8 cellular contexts compared by ENCODE assay signal in the genomic region with DNA sequence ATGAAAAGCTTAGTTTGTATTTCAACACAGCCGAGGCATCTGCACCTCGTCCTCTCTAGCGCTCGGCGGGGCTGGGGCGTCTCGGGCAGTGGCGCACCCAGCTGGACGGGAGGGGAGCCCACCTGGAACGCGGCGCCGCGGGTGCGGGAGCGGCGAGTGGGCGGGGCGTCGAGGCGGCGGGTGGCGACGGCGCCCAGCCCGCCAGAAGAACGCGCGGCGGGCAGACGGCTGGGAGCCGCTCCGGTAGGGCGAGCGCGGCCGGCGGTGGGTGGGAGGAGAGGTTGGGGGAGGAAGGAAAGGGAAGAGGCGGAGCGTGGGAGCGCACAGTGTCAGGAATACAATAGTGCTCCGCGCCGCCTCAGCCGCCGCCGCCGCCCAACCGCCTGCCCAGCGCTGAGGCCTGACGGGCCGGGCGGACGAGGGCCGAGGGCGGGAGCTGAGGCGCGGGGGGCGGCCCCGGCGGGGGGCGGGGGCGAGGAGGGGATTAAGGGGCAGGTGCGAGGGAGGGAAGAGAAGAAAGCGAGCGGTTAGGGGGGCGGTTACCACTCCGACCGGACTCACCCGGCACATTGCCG. TPM values are rescaled to one million over a fixed set of nuclear protein-coding genes. Genes with fewer than 3 reads are reported as not detected.
DNase-seq lines count a peak whose midpoint lies in the region; ATAC-seq, FAIRE-seq and TF ChIP-seq lines count a peak whose summit lies in the region.

JADE3 (plus strand) TSS at position 324 of the 575 bp plus-strand sequence. CDS start 72,474 bp downstream, outside the sequence.

- peak; percentile 55 for FAIRE-seq in GM18507 (lab: Jason Lieb, UNC)
- no peak for FAIRE-seq in RCC 7860 (lab: Jason Lieb, UNC)

- DNase-seq in ACHN (peak; percentile 72), GM18507 (ENCODE audit: extremely low spot score, insufficient read length, low read depth) (no peak), LNCaP clone FGC (ENCODE audit: low read depth) (peak; percentile 28), RCC 7860 (ENCODE audit: low spot score) (peak; percentile 45), amniotic epithelial cell (ENCODE audit: low read depth) (peak; percentile 75), heart left ventricle (peak; percentile 78 to 86 (median 78)), ovary (peak; percentile 70 to 81 (median 76))

- TF ChIP-seq POLR2A in heart left ventricle (IDR thresholded peaks at IDR 0.05): peak in 1 of 2 donors; percentile 46
- TF ChIP-seq POLR2A in ovary (IDR thresholded peaks at IDR 0.05): no peak

- H3K27ac ChIP-seq in heart left ventricle (peak within 1 kb of the TSS; percentile 45 to 82 (median 74)), ovary (peak within 1 kb of the TSS in 1 of 2 donors; percentile 57)

- in situ Hi-C loops in ACHN (cut with HindIII; ENCODE audit: low pct_ligation_motif_present, low pct_unique_long_range_greater_than_20kb, low sequenced_read_pairs): no loop called here

- ATAC-seq in heart left ventricle (peak; percentile 90 to 97 (median 96)), GM19395 (IDR thresholded peaks at IDR 0.05; ENCODE audit: unreplicated experiment) (no peak)

- H3K27me3 ChIP-seq in heart left ventricle (peaks cover 0 to 13% (median 0%) of the 10 kb centered on the region in 9 donors), ovary (no peaks in the 10 kb centered on the region)

- H3K4me1 ChIP-seq in heart left ventricle: peaks cover 0 to 15% (median 0%) of the 10 kb centered on the region in 12 donors
- H3K4me1 ChIP-seq in ovary (ENCODE audit: insufficient read depth): no peaks in the 10 kb centered on the region

- intact Hi-C loops in heart left ventricle (cut with DNase I) (loop anchor here in 3 of 10 donors (2.0 to 5.0 kb wide), 3 partner anchors 65 to 180 kb away; no protein-coding TSS in a partner anchor), ovary (cut with DNase I) (no loop called here)

- no peak for TF ChIP-seq EP300 in ovary (IDR thresholded peaks at IDR 0.05)

- H3K9me3 ChIP-seq in heart left ventricle: peaks cover 0 to 9% (median 0%) of the 10 kb centered on the region in 12 donors
- no peaks in the 10 kb centered on the region for H3K9me3 ChIP-seq in ovary

- WGBS in heart left ventricle, 4 donors: 0 to 49% (median 14%) methylated on average over 39 to 69 of the region's 71 CpGs
- 37 to 49% (median 39%) methylated on average over 61 to 71 of the region's 71 CpGs for WGBS in ovary, 3 donors

- H3K36me3 ChIP-seq in heart left ventricle (no peaks in the 10 kb centered on the region), ovary (no peaks in the 10 kb centered on the region)

- TF ChIP-seq CTCF in LNCaP clone FGC (IDR thresholded peaks at IDR 0.05; ENCODE audit: control insufficient read depth, extremely low read depth, insufficient read depth) (no peak; the same call in 1 of the 2 replicates), heart left ventricle (IDR thresholded peaks at IDR 0.05) (peak in 1 of 12 donors; percentile 12), ovary (IDR thresholded peaks at IDR 0.05) (no peak)

- H3K4me3 ChIP-seq in LNCaP clone FGC (ENCODE audit: low read depth, low read length) (peak within 1 kb of the TSS; percentile 70), heart left ventricle (peak within 1 kb of the TSS; percentile 30 to 93 (median 70)), ovary (peak within 1 kb of the TSS; percentile 66)

RNA-seq across cellular contexts. Expression of gene JADE3, which starts in this region (rescaled TPM):
- total RNA-seq in heart left ventricle (10 to 100 TPM in 1 of 9 donors, 1 to 10 TPM in 8; 4.6 to 11.2 (median 6.1) TPM), ovary (10 to 100 TPM in 3 of 7 donors, 1 to 10 TPM in 4; 7.4 to 27.8 (median 9.7) TPM)
- polyA plus RNA-seq in heart left ventricle (1 to 10 TPM; 1.4 to 3.1 TPM), ovary (10 to 100 TPM in 1 of 2 donors, 1 to 10 TPM in 1; 5.2 to 11.2 TPM)
